ENCODE assay signal across 24 cellular contexts in the genomic region with DNA sequence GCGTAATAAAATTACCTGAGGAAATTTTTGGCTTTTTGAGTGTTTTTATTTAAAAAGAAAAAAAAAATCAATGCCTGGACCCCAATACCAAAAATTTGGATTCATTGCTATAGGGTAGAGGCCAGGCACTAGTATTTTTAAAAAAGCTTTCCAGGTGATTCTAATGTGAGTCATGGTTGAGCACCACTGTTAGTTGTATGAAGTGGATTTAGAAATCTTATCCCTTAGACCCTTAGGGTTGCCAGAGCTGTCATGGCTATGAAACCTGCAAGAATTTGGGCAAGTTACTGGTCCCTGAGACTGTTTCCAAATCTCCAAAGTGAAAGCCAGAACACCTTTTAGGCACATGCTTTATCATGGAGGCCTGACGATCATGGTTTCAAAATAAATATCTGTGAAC.
"Had no signal": no experiment of that assay in that cellular context is flagged by ENCODE, and none has a peak within 500 bp of the region (broad histone marks: within the 10 kb centered on the region; RNA-seq: fewer than 3 reads in every experiment).

No MANE protein-coding gene starts in this region.

- H3K27ac ChIP-seq: dorsolateral prefrontal cortex, left lung, neural progenitor cell, parathyroid adenoma, right lobe of liver, stomach, thyroid gland, vagina had no signal

- H3K27me3 ChIP-seq: esophagus squamous epithelium, left lung, neural progenitor cell, right lobe of liver, stomach, thyroid gland, vagina had no signal

- H3K4me2 ChIP-seq: neural progenitor cell had no signal

- H3K79me2 ChIP-seq: parathyroid adenoma had no signal

- H3K4me3 ChIP-seq: dorsolateral prefrontal cortex, esophagus squamous epithelium, left lung, neural progenitor cell, right lobe of liver, stomach, thyroid gland, vagina had no signal

- H3K4me1 ChIP-seq: parathyroid adenoma, thyroid gland had no signal

- ATAC-seq: left cardiac atrium; left lung; naive thymus-derived CD4-positive, alpha-beta T cell; right lobe of liver had no signal

- H3K9ac ChIP-seq: neural progenitor cell, parathyroid adenoma had no signal

- H3K36me3 ChIP-seq: esophagus squamous epithelium, left lung, neural progenitor cell, right lobe of liver, stomach, thyroid gland, vagina had no signal

- H3K9me3 ChIP-seq: esophagus squamous epithelium, left lung, right lobe of liver, thyroid gland, vagina had no signal

- DNase-seq: dorsolateral prefrontal cortex; effector CD4-positive, alpha-beta T cell; esophagus squamous epithelium; head of caudate nucleus; left cardiac atrium; left lung; mesendoderm; midbrain; naive thymus-derived CD4-positive, alpha-beta T cell; right lobe of liver; small intestine; stimulated activated CD4-positive, alpha-beta T cell treated with anti-CD3 and anti-CD28 coated beads, Interleukin-12 subunit alpha, Interleukin-12 subunit beta, amount 100 ng/mL, for 4 hours; stimulated activated CD4-positive, alpha-beta T cell treated with anti-CD3 and anti-CD28 coated beads, Interleukin-1b, Interleukin-23, amount 100 ng/mL, for 48 hours; stimulated activated CD4-positive, alpha-beta T cell treated with anti-CD3 and anti-CD28 coated beads, Interleukin-4, amount 100 ng/mL, for 1 hour; stimulated activated CD8-positive, alpha-beta memory T cell treated with anti-CD3 and anti-CD28 coated beads, Interleukin-4, amount 100 ng/mL, for 48 hours; stimulated activated naive CD4-positive, alpha-beta T cell treated with Interleukin-2 at 50 U/mL for 16 hours; stomach; thyroid gland; trophoblast cell had no signal

- H2AFZ ChIP-seq: neural progenitor cell, parathyroid adenoma had no signal

- FAIRE-seq: colon, frontal cortex, small intestine had no signal
